8 cellular contexts compared by ENCODE assay signal in genomic region chr5:13307480-13307879, GRCh38.
"Had no signal": no experiment of that assay in that cellular context is flagged by ENCODE, and none has a peak within 500 bp of the region (broad histone marks: within the 10 kb centered on the region; RNA-seq: fewer than 3 reads in every experiment).

No MANE protein-coding gene starts in this region.

- H3K36me3 ChIP-seq: HAP-1 had no signal

- H2AFZ ChIP-seq: GM23248 had no signal

- H3K4me1 ChIP-seq: HAP-1 had no signal

- H3K27ac ChIP-seq: GM23248 had no signal

- DNase-seq: GM23248, GOT3, H7, H9, HCEC 1CT, HFFc6 had no signal

- H3K9me3 Mint-ChIP-seq: H9 had no signal

- H3K27ac Mint-ChIP-seq: H9, HFFc6 had no signal

- H3K9ac ChIP-seq: GM23248 had no signal

- ATAC-seq: HCT116 had no signal

- H3K4me3 Mint-ChIP-seq: H9, HFFc6 had no signal

- H3K4me1 Mint-ChIP-seq: H9 had no signal

- H3K9me3 ChIP-seq: HAP-1 had no signal

- H3K4me3 ChIP-seq: GM23248, HAP-1 had no signal
